Comparison of ENCODE assay signal across 1 cellular context in the genomic region with DNA sequence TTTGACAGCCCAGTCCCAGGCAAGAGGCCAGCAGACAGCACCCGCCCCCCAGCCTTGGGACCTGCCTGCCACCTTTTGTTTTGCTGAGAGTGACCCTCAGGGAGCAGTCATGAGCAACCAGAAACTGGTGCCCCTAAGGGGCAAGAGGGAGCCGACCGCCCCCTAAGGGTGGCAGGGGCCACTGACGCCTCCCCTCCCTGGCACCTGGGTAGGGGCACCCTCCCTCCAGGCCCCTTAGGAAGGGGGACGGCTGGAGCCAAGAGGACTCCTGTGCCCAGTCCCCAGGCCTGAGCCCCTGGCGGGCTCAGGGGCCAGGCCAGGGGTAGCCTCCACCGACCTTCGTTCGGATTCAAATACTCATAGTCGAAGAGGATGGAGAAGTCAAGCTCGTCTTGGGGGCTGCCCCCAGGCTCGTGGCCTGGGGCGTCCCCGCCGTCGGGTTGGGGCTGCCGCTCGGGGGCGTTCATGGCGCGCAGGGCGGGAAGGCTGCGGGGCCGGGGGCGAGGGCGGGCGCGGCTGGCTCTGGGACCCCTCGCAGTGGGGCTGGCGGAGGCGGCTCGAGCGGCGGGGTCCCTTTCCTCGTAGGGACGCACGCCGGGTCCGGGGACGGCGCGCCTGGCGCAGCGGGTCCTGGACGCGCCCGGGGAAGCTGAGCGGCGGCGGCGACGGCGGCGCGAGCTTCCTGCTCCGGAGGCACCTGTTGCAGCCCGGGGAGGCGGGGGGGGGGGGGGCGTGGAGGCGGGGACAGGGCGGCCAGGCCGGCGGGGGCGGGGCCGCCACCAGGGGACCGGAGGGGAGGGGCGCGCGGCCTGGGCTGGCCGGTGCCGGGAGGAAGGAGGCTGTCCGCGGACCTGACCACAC.
A peak's percentile ranks its signal among the peaks of the same experiment; 100 is the strongest.
TF ChIP-seq lines count a peak whose summit lies in the region.

A gene (minus strand): TSS at position 687 of the 861 bp plus-strand sequence. CDS start 220 bp downstream, at position 467.

TF ChIP-seq in K562, 482 proteins besides CTCF, POLR2A, EP300 and RAD21 (continued from another document and continues in another):
- TF ChIP-seq, protein P1, sequence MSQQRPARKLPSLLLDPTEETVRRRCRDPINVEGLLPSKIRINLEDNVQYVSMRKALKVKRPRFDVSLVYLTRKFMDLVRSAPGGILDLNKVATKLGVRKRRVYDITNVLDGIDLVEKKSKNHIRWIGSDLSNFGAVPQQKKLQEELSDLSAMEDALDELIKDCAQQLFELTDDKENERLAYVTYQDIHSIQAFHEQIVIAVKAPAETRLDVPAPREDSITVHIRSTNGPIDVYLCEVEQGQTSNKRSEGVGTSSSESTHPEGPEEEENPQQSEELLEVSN (IDR thresholded peaks at IDR 0.05; ENCODE audit: borderline replicate concordance in 1 of 2, extremely low read depth in 1 of 2, insufficient read depth in 1 of 2, insufficient read length in 1 of 2, low read depth in 1 of 2, low read length in 1 of 2, poor library complexity in 1 of 2, severe bottlenecking in 1 of 2), result peak in 1 of 2 experiments; percentile 68
- TF ChIP-seq EP400 (IDR thresholded peaks at IDR 0.05) (no peak), STAT5B (CRISPR knock-in tag; IDR thresholded peaks at IDR 0.05) (no peak), NCOA6 (IDR thresholded peaks at IDR 0.05) (peak; percentile 48; the same call in 1 of the 2 replicates), RCOR1 (IDR thresholded peaks at IDR 0.05; ENCODE audit: borderline replicate concordance in 1 of 2, low read depth in 2 of 2, low read length in 2 of 2) (no peak; a peak in 1 of 4 replicates), CHD4 (IDR thresholded peaks at IDR 0.05; ENCODE audit: insufficient read depth, insufficient replicate concordance, low read depth, low read length, poor library complexity, severe bottlenecking) (no peak), DACH1 (IDR thresholded peaks at IDR 0.05; ENCODE audit: partially characterized antibody) (no peak), FOXA3 (CRISPR knock-in tag; conservative IDR thresholded peaks at IDR 0.05 in 1 of 2, IDR thresholded peaks at IDR 0.05 in 1 of 2) (no peak), ZSCAN32 (CRISPR knock-in tag; IDR thresholded peaks at IDR 0.05) (no peak), POLR2H (tag; IDR thresholded peaks at IDR 0.05; ENCODE audit: low read depth) (no peak), CREM (IDR thresholded peaks at IDR 0.05; ENCODE audit: low read depth) (0 out of 2 replicates have a peak, but pooled peaks have one; percentile 8), RAD51 (IDR thresholded peaks at IDR 0.05; ENCODE audit: borderline replicate concordance, low read depth) (no peak), EGR1 (conservative IDR thresholded peaks at IDR 0.05) (0 out of 2 replicates have a peak, but pooled peaks have one; percentile 15), CCNT2 (IDR thresholded peaks at IDR 0.05; ENCODE audit: borderline replicate concordance, extremely low read depth, insufficient read length, low read depth, low read length) (peak; percentile 51), RB1 (IDR thresholded peaks at IDR 0.05; ENCODE audit: low read depth) (0 out of 2 replicates have a peak, but pooled peaks have one; percentile 38), ZNF140 (CRISPR knock-in tag; IDR thresholded peaks at IDR 0.05) (no peak), CBX1 (IDR thresholded peaks at IDR 0.05; ENCODE audit: low read depth) (no peak), FIP1L1 (IDR thresholded peaks at IDR 0.05; ENCODE audit: low read depth, low read length, poor library complexity, severe bottlenecking) (peak; percentile 28), POLR2G (IDR thresholded peaks at IDR 0.05; ENCODE audit: low read depth, low read length) (peak; percentile 75), DNMT1 (IDR thresholded peaks at IDR 0.05) (no peak), ETS2 (tag; IDR thresholded peaks at IDR 0.05; ENCODE audit: borderline replicate concordance, poor library complexity, severe bottlenecking) (no peak), CC2D1A (IDR thresholded peaks at IDR 0.05) (no peak), COPS2 (conservative IDR thresholded peaks at IDR 0.05) (no peak), ZNF695 (CRISPR knock-in tag; IDR thresholded peaks at IDR 0.05) (no peak), NR2C2 (CRISPR knock-in tag; IDR thresholded peaks at IDR 0.05) (no peak), NR2C2 (tag; IDR thresholded peaks at IDR 0.05) (no peak; the same call in 1 of the 2 replicates), SMC3 (conservative IDR thresholded peaks at IDR 0.05; ENCODE audit: insufficient read depth, low read depth, low read length) (no peak), POLR2AphosphoS5 (IDR thresholded peaks at IDR 0.05; ENCODE audit: control insufficient read depth, insufficient read depth, low read depth, low read length) (0 out of 2 replicates have a peak, but pooled peaks have one; percentile 27), CXXC5 (CRISPR knock-in tag; IDR thresholded peaks at IDR 0.05) (peak; percentile 61; the same call in 1 of the 2 replicates), ESRRA (IDR thresholded peaks at IDR 0.05; ENCODE audit: borderline replicate concordance, low read depth) (no peak)
- TF ChIP-seq, protein P2, sequence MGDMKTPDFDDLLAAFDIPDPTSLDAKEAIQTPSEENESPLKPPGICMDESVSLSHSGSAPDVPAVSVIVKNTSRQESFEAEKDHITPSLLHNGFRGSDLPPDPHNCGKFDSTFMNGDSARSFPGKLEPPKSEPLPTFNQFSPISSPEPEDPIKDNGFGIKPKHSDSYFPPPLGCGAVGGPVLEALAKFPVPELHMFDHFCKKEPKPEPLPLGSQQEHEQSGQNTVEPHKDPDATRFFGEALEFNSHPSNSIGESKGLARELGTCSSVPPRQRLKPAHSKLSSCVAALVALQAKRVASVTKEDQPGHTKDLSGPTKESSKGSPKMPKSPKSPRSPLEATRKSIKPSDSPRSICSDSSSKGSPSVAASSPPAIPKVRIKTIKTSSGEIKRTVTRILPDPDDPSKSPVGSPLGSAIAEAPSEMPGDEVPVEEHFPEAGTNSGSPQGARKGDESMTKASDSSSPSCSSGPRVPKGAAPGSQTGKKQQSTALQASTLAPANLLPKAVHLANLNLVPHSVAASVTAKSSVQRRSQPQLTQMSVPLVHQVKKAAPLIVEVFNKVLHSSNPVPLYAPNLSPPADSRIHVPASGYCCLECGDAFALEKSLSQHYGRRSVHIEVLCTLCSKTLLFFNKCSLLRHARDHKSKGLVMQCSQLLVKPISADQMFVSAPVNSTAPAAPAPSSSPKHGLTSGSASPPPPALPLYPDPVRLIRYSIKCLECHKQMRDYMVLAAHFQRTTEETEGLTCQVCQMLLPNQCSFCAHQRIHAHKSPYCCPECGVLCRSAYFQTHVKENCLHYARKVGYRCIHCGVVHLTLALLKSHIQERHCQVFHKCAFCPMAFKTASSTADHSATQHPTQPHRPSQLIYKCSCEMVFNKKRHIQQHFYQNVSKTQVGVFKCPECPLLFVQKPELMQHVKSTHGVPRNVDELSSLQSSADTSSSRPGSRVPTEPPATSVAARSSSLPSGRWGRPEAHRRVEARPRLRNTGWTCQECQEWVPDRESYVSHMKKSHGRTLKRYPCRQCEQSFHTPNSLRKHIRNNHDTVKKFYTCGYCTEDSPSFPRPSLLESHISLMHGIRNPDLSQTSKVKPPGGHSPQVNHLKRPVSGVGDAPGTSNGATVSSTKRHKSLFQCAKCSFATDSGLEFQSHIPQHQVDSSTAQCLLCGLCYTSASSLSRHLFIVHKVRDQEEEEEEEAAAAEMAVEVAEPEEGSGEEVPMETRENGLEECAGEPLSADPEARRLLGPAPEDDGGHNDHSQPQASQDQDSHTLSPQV (IDR thresholded peaks at IDR 0.05), result 0 out of 2 replicates have a peak, but pooled peaks have one; percentile 15
- TF ChIP-seq, protein P3, sequence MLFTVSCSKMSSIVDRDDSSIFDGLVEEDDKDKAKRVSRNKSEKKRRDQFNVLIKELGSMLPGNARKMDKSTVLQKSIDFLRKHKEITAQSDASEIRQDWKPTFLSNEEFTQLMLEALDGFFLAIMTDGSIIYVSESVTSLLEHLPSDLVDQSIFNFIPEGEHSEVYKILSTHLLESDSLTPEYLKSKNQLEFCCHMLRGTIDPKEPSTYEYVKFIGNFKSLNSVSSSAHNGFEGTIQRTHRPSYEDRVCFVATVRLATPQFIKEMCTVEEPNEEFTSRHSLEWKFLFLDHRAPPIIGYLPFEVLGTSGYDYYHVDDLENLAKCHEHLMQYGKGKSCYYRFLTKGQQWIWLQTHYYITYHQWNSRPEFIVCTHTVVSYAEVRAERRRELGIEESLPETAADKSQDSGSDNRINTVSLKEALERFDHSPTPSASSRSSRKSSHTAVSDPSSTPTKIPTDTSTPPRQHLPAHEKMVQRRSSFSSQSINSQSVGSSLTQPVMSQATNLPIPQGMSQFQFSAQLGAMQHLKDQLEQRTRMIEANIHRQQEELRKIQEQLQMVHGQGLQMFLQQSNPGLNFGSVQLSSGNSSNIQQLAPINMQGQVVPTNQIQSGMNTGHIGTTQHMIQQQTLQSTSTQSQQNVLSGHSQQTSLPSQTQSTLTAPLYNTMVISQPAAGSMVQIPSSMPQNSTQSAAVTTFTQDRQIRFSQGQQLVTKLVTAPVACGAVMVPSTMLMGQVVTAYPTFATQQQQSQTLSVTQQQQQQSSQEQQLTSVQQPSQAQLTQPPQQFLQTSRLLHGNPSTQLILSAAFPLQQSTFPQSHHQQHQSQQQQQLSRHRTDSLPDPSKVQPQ (CRISPR knock-in tag; IDR thresholded peaks at IDR 0.05; ENCODE audit: borderline replicate concordance), result no peak
- TF ChIP-seq, protein P4, sequence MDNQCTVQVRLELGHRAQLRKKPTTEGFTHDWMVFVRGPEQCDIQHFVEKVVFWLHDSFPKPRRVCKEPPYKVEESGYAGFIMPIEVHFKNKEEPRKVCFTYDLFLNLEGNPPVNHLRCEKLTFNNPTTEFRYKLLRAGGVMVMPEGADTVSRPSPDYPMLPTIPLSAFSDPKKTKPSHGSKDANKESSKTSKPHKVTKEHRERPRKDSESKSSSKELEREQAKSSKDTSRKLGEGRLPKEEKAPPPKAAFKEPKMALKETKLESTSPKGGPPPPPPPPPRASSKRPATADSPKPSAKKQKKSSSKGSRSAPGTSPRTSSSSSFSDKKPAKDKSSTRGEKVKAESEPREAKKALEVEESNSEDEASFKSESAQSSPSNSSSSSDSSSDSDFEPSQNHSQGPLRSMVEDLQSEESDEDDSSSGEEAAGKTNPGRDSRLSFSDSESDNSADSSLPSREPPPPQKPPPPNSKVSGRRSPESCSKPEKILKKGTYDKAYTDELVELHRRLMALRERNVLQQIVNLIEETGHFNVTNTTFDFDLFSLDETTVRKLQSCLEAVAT (IDR thresholded peaks at IDR 0.05), result no peak
- TF ChIP-seq, protein P5, sequence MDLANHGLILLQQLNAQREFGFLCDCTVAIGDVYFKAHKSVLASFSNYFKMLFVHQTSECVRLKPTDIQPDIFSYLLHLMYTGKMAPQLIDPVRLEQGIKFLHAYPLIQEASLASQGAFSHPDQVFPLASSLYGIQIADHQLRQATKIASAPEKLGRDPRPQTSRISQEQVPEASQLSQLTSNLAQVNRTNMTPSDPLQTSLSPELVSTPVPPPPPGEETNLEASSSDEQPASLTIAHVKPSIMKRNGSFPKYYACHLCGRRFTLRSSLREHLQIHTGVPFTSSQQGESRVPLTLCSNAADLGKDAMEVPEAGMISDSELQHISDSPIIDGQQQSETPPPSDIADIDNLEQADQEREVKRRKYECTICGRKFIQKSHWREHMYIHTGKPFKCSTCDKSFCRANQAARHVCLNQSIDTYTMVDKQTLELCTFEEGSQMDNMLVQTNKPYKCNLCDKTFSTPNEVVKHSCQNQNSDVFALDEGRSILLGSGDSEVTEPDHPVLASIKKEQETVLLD (IDR thresholded peaks at IDR 0.05), result 0 out of 2 replicates have a peak, but pooled peaks have one; percentile 27
- TF ChIP-seq, protein P6, sequence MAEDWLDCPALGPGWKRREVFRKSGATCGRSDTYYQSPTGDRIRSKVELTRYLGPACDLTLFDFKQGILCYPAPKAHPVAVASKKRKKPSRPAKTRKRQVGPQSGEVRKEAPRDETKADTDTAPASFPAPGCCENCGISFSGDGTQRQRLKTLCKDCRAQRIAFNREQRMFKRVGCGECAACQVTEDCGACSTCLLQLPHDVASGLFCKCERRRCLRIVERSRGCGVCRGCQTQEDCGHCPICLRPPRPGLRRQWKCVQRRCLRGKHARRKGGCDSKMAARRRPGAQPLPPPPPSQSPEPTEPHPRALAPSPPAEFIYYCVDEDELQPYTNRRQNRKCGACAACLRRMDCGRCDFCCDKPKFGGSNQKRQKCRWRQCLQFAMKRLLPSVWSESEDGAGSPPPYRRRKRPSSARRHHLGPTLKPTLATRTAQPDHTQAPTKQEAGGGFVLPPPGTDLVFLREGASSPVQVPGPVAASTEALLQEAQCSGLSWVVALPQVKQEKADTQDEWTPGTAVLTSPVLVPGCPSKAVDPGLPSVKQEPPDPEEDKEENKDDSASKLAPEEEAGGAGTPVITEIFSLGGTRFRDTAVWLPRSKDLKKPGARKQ (CRISPR knock-in tag; IDR thresholded peaks at IDR 0.05), result no peak
- TF ChIP-seq, protein P7, sequence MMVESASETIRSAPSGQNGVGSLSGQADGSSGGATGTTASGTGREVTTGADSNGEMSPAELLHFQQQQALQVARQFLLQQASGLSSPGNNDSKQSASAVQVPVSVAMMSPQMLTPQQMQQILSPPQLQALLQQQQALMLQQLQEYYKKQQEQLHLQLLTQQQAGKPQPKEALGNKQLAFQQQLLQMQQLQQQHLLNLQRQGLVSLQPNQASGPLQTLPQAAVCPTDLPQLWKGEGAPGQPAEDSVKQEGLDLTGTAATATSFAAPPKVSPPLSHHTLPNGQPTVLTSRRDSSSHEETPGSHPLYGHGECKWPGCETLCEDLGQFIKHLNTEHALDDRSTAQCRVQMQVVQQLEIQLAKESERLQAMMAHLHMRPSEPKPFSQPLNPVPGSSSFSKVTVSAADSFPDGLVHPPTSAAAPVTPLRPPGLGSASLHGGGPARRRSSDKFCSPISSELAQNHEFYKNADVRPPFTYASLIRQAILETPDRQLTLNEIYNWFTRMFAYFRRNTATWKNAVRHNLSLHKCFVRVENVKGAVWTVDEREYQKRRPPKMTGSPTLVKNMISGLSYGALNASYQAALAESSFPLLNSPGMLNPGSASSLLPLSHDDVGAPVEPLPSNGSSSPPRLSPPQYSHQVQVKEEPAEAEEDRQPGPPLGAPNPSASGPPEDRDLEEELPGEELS (CRISPR knock-in tag; IDR thresholded peaks at IDR 0.05; ENCODE audit: borderline replicate concordance), result no peak
- TF ChIP-seq, protein P8, sequence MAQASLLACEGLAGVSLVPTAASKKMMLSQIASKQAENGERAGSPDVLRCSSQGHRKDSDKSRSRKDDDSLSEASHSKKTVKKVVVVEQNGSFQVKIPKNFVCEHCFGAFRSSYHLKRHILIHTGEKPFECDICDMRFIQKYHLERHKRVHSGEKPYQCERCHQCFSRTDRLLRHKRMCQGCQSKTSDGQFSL (CRISPR knock-in tag; IDR thresholded peaks at IDR 0.05), result no peak; the same call in 1 of the 2 replicates
- TF ChIP-seq, protein P8 (tag; IDR thresholded peaks at IDR 0.05), result peak in 1 of 2 experiments; percentile 92; a peak in 2 of 4 replicates
- TF ChIP-seq, protein P9, sequence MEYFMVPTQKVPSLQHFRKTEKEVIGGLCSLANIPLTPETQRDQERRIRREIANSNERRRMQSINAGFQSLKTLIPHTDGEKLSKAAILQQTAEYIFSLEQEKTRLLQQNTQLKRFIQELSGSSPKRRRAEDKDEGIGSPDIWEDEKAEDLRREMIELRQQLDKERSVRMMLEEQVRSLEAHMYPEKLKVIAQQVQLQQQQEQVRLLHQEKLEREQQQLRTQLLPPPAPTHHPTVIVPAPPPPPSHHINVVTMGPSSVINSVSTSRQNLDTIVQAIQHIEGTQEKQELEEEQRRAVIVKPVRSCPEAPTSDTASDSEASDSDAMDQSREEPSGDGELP (CRISPR knock-in tag; IDR thresholded peaks at IDR 0.05; ENCODE audit: borderline replicate concordance), result no peak
